13 cellular contexts compared by ENCODE assay signal in the genomic region with DNA sequence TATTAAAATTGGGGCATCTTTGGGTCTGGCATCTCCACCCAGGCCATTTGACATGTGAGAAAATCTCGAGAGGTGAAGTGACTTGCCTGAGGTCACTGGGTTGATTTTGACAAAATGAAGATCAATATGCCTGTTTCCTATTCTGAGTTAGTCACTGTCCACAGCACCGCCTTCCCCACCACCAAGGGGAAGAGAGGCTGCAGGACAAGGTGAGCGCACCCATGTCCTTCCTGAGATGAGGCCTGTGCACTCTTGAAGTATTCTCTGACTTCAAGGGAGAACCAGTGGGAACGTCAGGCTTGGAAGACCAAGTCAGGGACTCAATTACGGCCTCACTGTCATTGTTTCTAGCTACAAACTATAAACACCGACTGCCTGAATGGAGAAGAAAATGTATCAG. TPM values are rescaled to one million over a fixed set of nuclear protein-coding genes. Genes with fewer than 3 reads are reported as not detected.
DNase-seq lines count a peak whose midpoint lies in the region; ATAC-seq and TF ChIP-seq lines count a peak whose summit lies in the region.
"Had no signal": no experiment of that assay in that cellular context is flagged by ENCODE, and none has a peak within 500 bp of the region (broad histone marks: within the 10 kb centered on the region; RNA-seq: fewer than 3 reads in every experiment).

No MANE protein-coding gene starts in this region.

- ATAC-seq in left lung, result no peak
- no peak for ATAC-seq in GM21360 (IDR thresholded peaks at IDR 0.05; ENCODE audit: unreplicated experiment)
- ATAC-seq in mucosa of descending colon, result no peak
- ATAC-seq: left colon had no signal

- H3K4me3 ChIP-seq in GM23248, result no peak overlapping the region
- H3K4me3 ChIP-seq in adipocyte (ENCODE audit: low read length), result no peak overlapping the region
- peak overlapping the region in 1 of 2 donors; percentile 11 for H3K4me3 ChIP-seq in left lung
- H3K4me3 ChIP-seq in skin epidermis, result no peak overlapping the region
- H3K4me3 ChIP-seq in mucosa of descending colon, result no peak overlapping the region
- H3K4me3 ChIP-seq in CD8-positive, alpha-beta memory T cell (ENCODE audit: low read length), result no peak overlapping the region

- no peaks in the 10 kb centered on the region for H3K36me3 Mint-ChIP-seq in CD8-positive, alpha-beta memory T cell

- intact Hi-C loops in left lung (cut with DNase I) (loop anchor here in 1 of 2 donors (5.0 kb wide), 1 partner anchor 88 kb away; no protein-coding TSS in a partner anchor), mucosa of descending colon (cut with DNase I, micrococcal nuclease) (loop anchor here (5.0 to 10.0 kb wide), 2 partner anchors 51 to 88 kb away; a partner anchor contains a TSS)

- H3K27ac Mint-ChIP-seq in CD8-positive, alpha-beta memory T cell, result peak overlapping the region in 1 of 8 donors; percentile 24

- H3K27me3 Mint-ChIP-seq in CD8-positive, alpha-beta memory T cell, result peaks cover 3 to 12% of the 10 kb centered on the region in 2 donors

- TF ChIP-seq CTCF in left lung (IDR thresholded peaks at IDR 0.05) (no peak), mucosa of descending colon (IDR thresholded peaks at IDR 0.05) (no peak)

- in situ Hi-C loops in GM23248 (cut with MboI), result loop anchor here (10.0 to 25.0 kb wide), 2 partner anchors 81 to 193 kb away; no protein-coding TSS in a partner anchor

- H3K4me2 ChIP-seq in GM23248 (ENCODE audit: unreplicated experiment), result no peak overlapping the region

- no peaks in the 10 kb centered on the region for H3K79me2 ChIP-seq in GM23248 (ENCODE audit: insufficient read depth)

- no peaks in the 10 kb centered on the region for H3K9me2 ChIP-seq in GM23248 (ENCODE audit: insufficient read depth)

- DNase-seq in GM23248 (no peak), adipocyte (ENCODE audit: low read depth) (no peak), left lung (no peak), mucosa of descending colon (no peak), cerebellum (ENCODE audit: low spot score) (no peak)
- DNase-seq in CD8-positive, alpha-beta memory T cell, result no peak
- DNase-seq: activated CD4-positive, CD25-positive, alpha-beta regulatory T cell; activated T-cell treated with anti-CD3 and anti-CD28 coated beads for 4 hours; amniotic stem cell; effector CD8-positive, alpha-beta T cell; left colon had no signal

- H3K9me3 Mint-ChIP-seq in CD8-positive, alpha-beta memory T cell, result no peaks in the 10 kb centered on the region

- peaks cover 20% of the 10 kb centered on the region for H3K4me1 ChIP-seq in GM23248 (ENCODE audit: insufficient read depth)
- peaks cover 44% of the 10 kb centered on the region for H3K4me1 ChIP-seq in adipocyte (ENCODE audit: control insufficient read depth, insufficient read depth, low read length)
- peaks cover 36 to 90% of the 10 kb centered on the region in 2 donors for H3K4me1 ChIP-seq in left lung
- H3K4me1 ChIP-seq in mucosa of descending colon (ENCODE audit: low read depth), result peaks cover 30% of the 10 kb centered on the region
- no peaks in the 10 kb centered on the region for H3K4me1 ChIP-seq in CD8-positive, alpha-beta memory T cell (ENCODE audit: insufficient read depth, low read length)

- peaks cover 24% of the 10 kb centered on the region for H3F3A ChIP-seq in GM23248 (ENCODE audit: insufficient read depth)

- CTCF ChIA-PET in CD8-positive, alpha-beta memory T cell (lab: Charles Lee), result interaction anchor here (1.1 kb wide), 1 partner anchor 89 kb away, joined by 3 read pairs; no protein-coding TSS in a partner anchor

- H3K27me3 ChIP-seq in GM23248 (replicated peaks; ENCODE audit: insufficient read depth), result no peaks in the 10 kb centered on the region
- H3K27me3 ChIP-seq in adipocyte (replicated peaks; ENCODE audit: control insufficient read depth, insufficient read depth, low read length), result no peaks in the 10 kb centered on the region
- no peaks in the 10 kb centered on the region for H3K27me3 ChIP-seq in left lung
- H3K27me3 ChIP-seq in CD8-positive, alpha-beta memory T cell (ENCODE audit: insufficient read depth, low read length, poor library complexity, severe bottlenecking), result no peaks in the 10 kb centered on the region

- POLR2A ChIA-PET in CD8-positive, alpha-beta memory T cell (lab: Charles Lee), result no interaction called here

- H3K9me3 ChIP-seq in GM23248 (ENCODE audit: low read depth) (no peaks in the 10 kb centered on the region), adipocyte (ENCODE audit: control insufficient read depth, low read length) (no peaks in the 10 kb centered on the region), left lung (no peaks in the 10 kb centered on the region), mucosa of descending colon (no peaks in the 10 kb centered on the region)
- H3K9me3 ChIP-seq in CD8-positive, alpha-beta memory T cell (ENCODE audit: low read length), result no peaks in the 10 kb centered on the region

- H3K27ac ChIP-seq in GM23248, result no peak overlapping the region
- H3K27ac ChIP-seq in left lung, result peak overlapping the region; percentile 89 to 97
- peak overlapping the region in 19 of 21 experiments; percentile 68 to 89 (median 82) for H3K27ac ChIP-seq in skin epidermis
- H3K27ac ChIP-seq in CD8-positive, alpha-beta memory T cell (ENCODE audit: low read depth, low read length), result no peak overlapping the region

- H2AFZ ChIP-seq in GM23248, result peak overlapping the region; percentile 75; the same call in 1 of the 2 replicates

- no peak overlapping the region for H3K4me3 Mint-ChIP-seq in CD8-positive, alpha-beta memory T cell

- no peak overlapping the region for H3K9ac ChIP-seq in GM23248
- H3K9ac ChIP-seq in adipocyte (ENCODE audit: low read length), result peak overlapping the region; percentile 85

- H4K20me1 ChIP-seq in GM23248 (ENCODE audit: insufficient read depth), result no peaks in the 10 kb centered on the region

- WGBS in GM23248 (ENCODE audit: low coverage in 1 of 2, low lambda C conversion rate in 2 of 2, missing lambda C conversion rate in 2 of 2), 2 experiments, result 97 to 99% methylated on average over 6 of the region's 6 CpGs

- H3K4me1 Mint-ChIP-seq in CD8-positive, alpha-beta memory T cell, result no peaks in the 10 kb centered on the region

- H3K36me3 ChIP-seq in GM23248 (ENCODE audit: low read depth) (no peaks in the 10 kb centered on the region), adipocyte (ENCODE audit: control insufficient read depth, insufficient read depth, low read length, severe bottlenecking) (no peaks in the 10 kb centered on the region), left lung (no peaks in the 10 kb centered on the region), mucosa of descending colon (ENCODE audit: low read depth) (no peaks in the 10 kb centered on the region)
- H3K36me3 ChIP-seq in CD8-positive, alpha-beta memory T cell (ENCODE audit: insufficient read depth, low read length), result no peaks in the 10 kb centered on the region

RNA-seq across cellular contexts. Expression of a gene that starts 49.9 kb away (rescaled TPM):
- total RNA-seq in GM23248 (2014; rRNA removed; shearing (Covaris generic)), result 127 and 155 TPM in 2 replicates
- 116 and 135 TPM in 2 replicates for polyA plus RNA-seq in GM23248 (2016; fragmentation: Nextera tagmentation; extraction: Ambion mirVana)
- total RNA-seq in left lung (100 to 1,000 TPM; 264 to 294 TPM), mucosa of descending colon (100 to 1,000 TPM; 115 to 149 (median 137) TPM), cerebellum (340 TPM)
- 10 to 100 TPM; 71.0 to 72.5 TPM for total RNA-seq in CD8-positive, alpha-beta memory T cell
- 187 TPM for polyA plus RNA-seq in CD8-positive, alpha-beta memory T cell

Comparison
In these comparisons a context has a peak if more than half of its experiments do, and no peak if none do; other contexts are left out.
1. H3K27ac ChIP-seq: peak in left lung (2 of 2) and skin epidermis (19 of 21); none in GM23248 (single experiment) and CD8-positive, alpha-beta memory T cell (single experiment).